In genomic region chr12:123990512-123990911, GRCh38 we compare ENCODE assay signal across 1 cellular context.
TF ChIP-seq lines count a peak whose summit lies in the region.

No MANE protein-coding gene starts in this region.

TF ChIP-seq in HepG2, 621 proteins besides CTCF, POLR2A, EP300 and RAD21 (continued from another document):
- TF ChIP-seq ZNF326 (CRISPR knock-in tag; IDR thresholded peaks at IDR 0.05; ENCODE audit: borderline replicate concordance) = no peak
- TF ChIP-seq ZKSCAN1 (IDR thresholded peaks at IDR 0.05; ENCODE audit: low read length) = no peak
- TF ChIP-seq ZNF740 (CRISPR knock-in tag; IDR thresholded peaks at IDR 0.05) = no peak
- no peak for TF ChIP-seq DR1 (CRISPR knock-in tag; IDR thresholded peaks at IDR 0.05)
